In the genomic region with DNA sequence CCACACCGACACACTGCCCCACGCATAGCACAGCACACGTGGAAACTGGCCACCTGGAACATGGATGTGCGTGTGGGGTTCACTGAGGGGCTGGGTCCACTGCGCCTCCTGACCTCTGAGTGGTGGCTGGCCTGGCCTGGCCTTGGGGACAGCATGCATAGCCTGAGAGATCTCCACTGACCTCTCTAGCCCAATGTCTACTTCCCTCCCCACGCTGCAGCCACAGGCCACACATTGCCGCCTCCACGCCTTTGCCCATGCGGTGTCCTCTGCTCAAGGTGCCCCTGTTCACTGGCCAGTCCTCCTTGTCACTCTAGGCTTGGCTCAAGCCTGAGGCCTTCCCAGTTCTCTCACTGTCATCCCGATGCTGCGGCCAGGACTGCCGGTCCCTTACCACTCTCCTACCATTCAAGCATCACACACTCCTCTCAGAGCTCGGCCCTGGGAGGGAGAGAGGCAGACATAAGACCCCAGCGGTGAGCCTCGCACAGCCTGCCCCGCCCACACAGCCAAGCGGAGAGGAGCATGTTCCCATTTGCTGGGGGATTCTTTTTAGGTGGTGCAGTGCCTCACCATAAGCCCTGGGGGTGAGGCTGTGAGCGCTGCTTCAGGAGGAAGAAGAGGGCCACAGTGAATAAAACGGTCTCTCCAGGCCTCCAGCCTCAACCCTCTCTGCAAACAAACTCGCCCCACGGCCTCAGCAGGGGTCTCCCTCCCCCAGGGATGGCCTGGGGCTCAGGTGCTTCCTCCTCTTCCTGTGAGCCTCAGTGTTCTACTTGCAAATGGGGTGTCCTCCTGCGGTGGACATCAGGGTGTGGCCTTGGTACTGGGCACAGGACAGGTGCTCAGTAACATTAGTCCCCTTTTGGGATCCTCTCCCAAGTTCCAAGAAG, we compare ENCODE assay signal across 26 cellular contexts.
DNase-seq lines count a peak whose midpoint lies in the region; ATAC-seq, FAIRE-seq and TF ChIP-seq lines count a peak whose summit lies in the region.
"Had no signal": no experiment of that assay in that cellular context is flagged by ENCODE, and none has a peak within 500 bp of the region (broad histone marks: within the 10 kb centered on the region; RNA-seq: fewer than 3 reads in every experiment).

No MANE protein-coding gene starts in this region.

- H3K79me1 ChIP-seq in IMR-90 (ENCODE audit: low read depth in 1 of 2, low read length in 2 of 2) (peaks cover 0 to 25% of the 10 kb centered on the region in 2 experiments; a peak in 2 of 4 replicates), H1 (ENCODE audit: low read depth, low read length) (no peaks in the 10 kb centered on the region)

- peaks cover 32% of the 10 kb centered on the region for H3K9me1 ChIP-seq in IMR-90 (ENCODE audit: insufficient read depth, low read length)

- WGBS in IMR-90 (ENCODE audit: extremely low coverage in 2 of 2, insufficient read length in 1 of 2), 2 experiments = 92% methylated on average over 6 of the region's 22 CpGs; no CpG with 5 or more reads in 1 of the 2 experiments
- 85% methylated on average over 21 of the region's 22 CpGs; no CpG with 5 or more reads in 1 of the 2 experiments for WGBS in H1 (ENCODE audit: extremely low coverage in 1 of 2, insufficient coverage in 1 of 2, insufficient read length in 1 of 2, insufficient replicate concordance in 2 of 2, low coverage in 1 of 2, low lambda C conversion rate in 2 of 2, missing lambda C conversion rate in 1 of 2), 2 experiments

- peak overlapping the region; percentile 42 for H2AK9ac ChIP-seq in IMR-90 (replicated peaks; ENCODE audit: low read depth, low read length, poor library complexity)

- intact Hi-C loops in IMR-90 (cut with micrococcal nuclease) = no loop called here

- peaks cover 44% of the 10 kb centered on the region for H3K4me1 ChIP-seq in IMR-90 (ENCODE audit: control insufficient read depth, insufficient read depth, low read length)
- no peaks in the 10 kb centered on the region; a peak in 2 of 7 replicates for H3K4me1 ChIP-seq in H1 (replicated peaks in 1 of 4; ENCODE audit: control insufficient read depth in 3 of 4, insufficient read depth in 4 of 4, low read length in 3 of 4)
- peaks cover 27% of the 10 kb centered on the region for H3K4me1 ChIP-seq in osteoblast (ENCODE audit: insufficient read depth, low read length)
- H3K4me1 ChIP-seq: BE2C, Peyer's patch had no signal

- dilution Hi-C loops in IMR-90 (cut with HindIII; ENCODE audit: low sequenced_read_pairs, unreplicated experiment) = no loop called here

- H2AFZ ChIP-seq in IMR-90 (replicated peaks; ENCODE audit: low read length, poor library complexity) (no peak overlapping the region), H1 (ENCODE audit: low read length) (no peak overlapping the region), osteoblast (ENCODE audit: low read length) (no peak overlapping the region)

- in situ Hi-C loops in IMR-90 (cut with MboI; ENCODE audit: low sequenced_read_pairs) = no loop called here

- peak; percentile 50 for DNase-seq in NCI-H146 (lab: John Stamatoyannopoulos, UW)
- DNase-seq in NCI-H146 treated with DMSO at 0.1 percent for 48 hours (lab: John Stamatoyannopoulos, UW; ENCODE audit: unreplicated experiment) = no peak
- DNase-seq in IMR-90 = no peak
- no peak for DNase-seq in H1 (ENCODE audit: low read depth in 1 of 2, low spot score in 2 of 2)
- DNase-seq in osteoblast (ENCODE audit: insufficient read length, low spot score, missing footprints) = peak; percentile 53
- DNase-seq in NCI-H510A (lab: John Stamatoyannopoulos, UW) = no peak
- no peak for DNase-seq in frontal cortex (ENCODE audit: low spot score in 2 of 2)
- no peak for DNase-seq in activated CD4-positive, alpha-beta T cell treated with anti-CD3 and anti-CD28 coated beads, Interleukin-2, amount 50 U/mL, for 48 hours
- DNase-seq: ACHN; BE2C; CD8-positive, alpha-beta memory T cell; DMS 273 treated with DMSO at 0.1 percent for 48 hours; DMS79; EL; GF-D8; GOT3; Karpas-422; MV-4-11; NCI-H1105; NCI-H1436 treated with DMSO at 0.1 percent for 48 hours; NCI-H2029; NCI-H446; NCI-H526; Peyer's patch had no signal

- no peak for TF ChIP-seq CTCF in IMR-90 (conservative IDR thresholded peaks at IDR 0.05; ENCODE audit: low read depth, low read length)
- TF ChIP-seq CTCF in H1 (IDR thresholded peaks at IDR 0.05; ENCODE audit: control extremely low read depth in 1 of 3, insufficient read depth in 1 of 3, low read depth in 1 of 3, low read length in 3 of 3) = no peak
- no peak for TF ChIP-seq CTCF in osteoblast (IDR thresholded peaks at IDR 0.05; ENCODE audit: extremely low read depth, low read depth, low read length)

- no peak overlapping the region for H3K9ac ChIP-seq in IMR-90 (ENCODE audit: low read depth, low read length)
- H3K9ac ChIP-seq in H1 (replicated peaks in 1 of 4; ENCODE audit: extremely low read depth in 1 of 4, low read depth in 3 of 4, low read length in 3 of 4) = no peak overlapping the region

- H2BK5ac ChIP-seq in IMR-90 (ENCODE audit: low read depth, low read length, poor library complexity, severe bottlenecking) = peak overlapping the region; percentile 30
- H2BK5ac ChIP-seq in H1 (ENCODE audit: low read depth, low read length) = 0 out of 2 replicates have a peak overlapping the region, but pooled peaks have one; percentile 9

- H2BK12ac ChIP-seq in H1 (ENCODE audit: low read depth, low read length) = no peak overlapping the region

- TF ChIP-seq RAD21 in IMR-90 (IDR thresholded peaks at IDR 0.05; ENCODE audit: low read length) (no peak), H1 (IDR thresholded peaks at IDR 0.05 in 1 of 2, conservative IDR thresholded peaks at IDR 0.05 in 1 of 2; ENCODE audit: low read depth in 2 of 2, low read length in 2 of 2) (no peak)

- H3K4ac ChIP-seq in IMR-90 (ENCODE audit: low read depth, low read length) = peak overlapping the region; percentile 99; the same call in 1 of the 2 replicates
- H3K4ac ChIP-seq in H1 (replicated peaks; ENCODE audit: insufficient read length, low read depth, low read length) = no peak overlapping the region

- BruUV-seq in IMR-90 (replicated peaks; lab: Mats Ljungman, UMichigan) = no TSS peak

- H3K14ac ChIP-seq in IMR-90 (replicated peaks; ENCODE audit: low read depth, low read length) (no peak overlapping the region), H1 (ENCODE audit: insufficient read length) (no peak overlapping the region)

- no peak for TF ChIP-seq EP300 in H1 (IDR thresholded peaks at IDR 0.05; ENCODE audit: borderline replicate concordance in 1 of 2, low read depth in 2 of 2, low read length in 2 of 2)

- H3K36me3 ChIP-seq in IMR-90 (ENCODE audit: control insufficient read depth, insufficient read depth, low read length) = no peaks in the 10 kb centered on the region
- H3K36me3 ChIP-seq in H1 (ENCODE audit: control insufficient read depth in 2 of 4, insufficient read depth in 4 of 4, low read length in 3 of 4) = no peaks in the 10 kb centered on the region
- no peaks in the 10 kb centered on the region for H3K36me3 ChIP-seq in osteoblast (ENCODE audit: insufficient read depth, low read length)
- H3K36me3 ChIP-seq: BE2C, Peyer's patch had no signal

- H2BK20ac ChIP-seq in IMR-90 (ENCODE audit: low read depth, low read length) (peak overlapping the region; percentile 20; the same call in 1 of the 2 replicates), H1 (ENCODE audit: low read length) (no peak overlapping the region)

- no peak overlapping the region for H4K5ac ChIP-seq in IMR-90 (ENCODE audit: low read depth, low read length)
- no peak overlapping the region for H4K5ac ChIP-seq in H1 (ENCODE audit: insufficient read length, low read depth, low read length)

- TF ChIP-seq POLR2A in IMR-90 (IDR thresholded peaks at IDR 0.05; ENCODE audit: low read depth, low read length) = no peak
- TF ChIP-seq POLR2A in H1 (IDR thresholded peaks at IDR 0.05; ENCODE audit: control extremely low read depth in 1 of 2, low read depth in 2 of 2, low read length in 2 of 2) = no peak

- H2AK5ac ChIP-seq in IMR-90 (ENCODE audit: low read depth, low read length) (peak overlapping the region; percentile 99), H1 (ENCODE audit: low read depth, low read length) (no peak overlapping the region; the same call in 1 of the 2 replicates)

- POLR2A ChIA-PET in IMR-90 (lab: Charles Lee; ENCODE audit: unreplicated experiment) = no interaction called here
- POLR2A ChIA-PET in H1 (lab: Charles Lee; ENCODE audit: partially characterized antibody) = no interaction called here

- FAIRE-seq in H1 (lab: Jason Lieb, UNC) = no peak
- FAIRE-seq in frontal cortex (lab: Jason Lieb, UNC) = no peak

- H4K8ac ChIP-seq in IMR-90 (ENCODE audit: low read depth in 2 of 2, low read length in 2 of 2) = no peak overlapping the region
- H4K8ac ChIP-seq in H1 (ENCODE audit: extremely low read depth, insufficient read depth, low read length) = peak overlapping the region; percentile 80

- no peak overlapping the region for H3K4me3 ChIP-seq in IMR-90 (ENCODE audit: insufficient read depth, low read depth, low read length)
- no peak overlapping the region for H3K4me3 ChIP-seq in H1 (ENCODE audit: extremely low read depth in 1 of 4, insufficient read depth in 2 of 4, low read depth in 3 of 4, low read length in 4 of 4)
- no peak overlapping the region for H3K4me3 ChIP-seq in osteoblast (ENCODE audit: insufficient read depth, low read length)
- H3K4me3 ChIP-seq: Peyer's patch had no signal

- H3K9me3 ChIP-seq in IMR-90 (ENCODE audit: control insufficient read depth, insufficient read depth, low read length) (no peaks in the 10 kb centered on the region), H1 (ENCODE audit: insufficient read depth in 2 of 2, low read depth in 1 of 2, low read length in 1 of 2) (no peaks in the 10 kb centered on the region), osteoblast (ENCODE audit: low read depth, low read length) (no peaks in the 10 kb centered on the region)
- H3K9me3 ChIP-seq: BE2C, Peyer's patch had no signal

- peak overlapping the region; percentile 40; the same call in 1 of the 2 replicates for H4K91ac ChIP-seq in IMR-90 (ENCODE audit: insufficient read depth, low read depth, low read length)
- H4K91ac ChIP-seq in H1 (replicated peaks; ENCODE audit: insufficient read length, low read length) = no peak overlapping the region

- H2BK15ac ChIP-seq in IMR-90 (ENCODE audit: low read depth, low read length) (peak overlapping the region; percentile 88; the same call in 2 of the 3 replicates), H1 (ENCODE audit: low read length) (0 out of 2 replicates have a peak overlapping the region, but pooled peaks have one; percentile 61)

- H3K4me2 ChIP-seq in IMR-90 (ENCODE audit: low read depth, low read length) (no peak overlapping the region), H1 (ENCODE audit: insufficient read depth in 1 of 2, low read depth in 2 of 2, low read length in 2 of 2) (no peak overlapping the region), osteoblast (ENCODE audit: insufficient read depth, low read length) (no peak overlapping the region)

- ATAC-seq in IMR-90 (ENCODE audit: low read depth) = no peak
- ATAC-seq: SK-N-SH treated with all-trans-retinoic acid at 6 μM for 48 hours had no signal

- no peaks in the 10 kb centered on the region for H3K79me2 ChIP-seq in H1 (ENCODE audit: control insufficient read depth in 1 of 2, insufficient read depth in 2 of 2, low read length in 2 of 2)
- no peaks in the 10 kb centered on the region for H3K79me2 ChIP-seq in osteoblast (ENCODE audit: insufficient read depth, low read length)

- H3K27me3 ChIP-seq in IMR-90 (ENCODE audit: control insufficient read depth, insufficient read depth, low read length) (no peaks in the 10 kb centered on the region), H1 (replicated peaks in 1 of 4; ENCODE audit: control insufficient read depth in 3 of 4, extremely low read depth in 1 of 4, insufficient read depth in 3 of 4, low read length in 3 of 4) (no peaks in the 10 kb centered on the region), osteoblast (ENCODE audit: insufficient read depth, low read length) (no peaks in the 10 kb centered on the region)
- H3K27me3 ChIP-seq: BE2C, Peyer's patch had no signal

- H2BK120ac ChIP-seq in IMR-90 (ENCODE audit: low read depth, low read length) = peak overlapping the region; percentile 99
- no peak overlapping the region for H2BK120ac ChIP-seq in H1 (replicated peaks; ENCODE audit: low read depth, low read length)

- no peak overlapping the region for H3K27ac ChIP-seq in IMR-90 (ENCODE audit: insufficient read depth, low read length)
- no peak overlapping the region for H3K27ac ChIP-seq in H1 (ENCODE audit: low read depth, low read length)
- no peak overlapping the region for H3K27ac ChIP-seq in osteoblast (ENCODE audit: low read depth, low read length)
- H3K27ac ChIP-seq: 22Rv1, Peyer's patch had no signal

- H4K20me1 ChIP-seq in IMR-90 (ENCODE audit: insufficient read depth, low read length) = peaks cover 6% of the 10 kb centered on the region; the same call in 1 of the 2 replicates
- peaks cover 0 to 3% of the 10 kb centered on the region in 2 experiments for H4K20me1 ChIP-seq in H1 (replicated peaks in 1 of 2; ENCODE audit: control insufficient read depth in 1 of 2, insufficient read depth in 2 of 2, low read length in 2 of 2)
- H4K20me1 ChIP-seq in osteoblast (ENCODE audit: insufficient read depth, low read length) = peaks cover 16% of the 10 kb centered on the region

- H3K18ac ChIP-seq in IMR-90 (ENCODE audit: low read depth, low read length) (no peak overlapping the region; the same call in 1 of the 2 replicates), H1 (ENCODE audit: extremely low read depth, low read length) (no peak overlapping the region)

- CTCF ChIA-PET in IMR-90 (lab: Yijun Ruan, JAX) (no interaction called here), H1 (lab: Charles Lee; ENCODE audit: partially characterized antibody) (interaction anchor here (0.9 to 1.3 kb wide), 2 partner anchors 8 to 53 kb away, joined by 3 to 4 read pairs; no protein-coding TSS in a partner anchor)

- H3K56ac ChIP-seq in IMR-90 (ENCODE audit: extremely low read depth, insufficient read depth, low read length) (no peak overlapping the region), H1 (replicated peaks; ENCODE audit: insufficient read length, low read depth, low read length) (no peak overlapping the region)

- H3K23ac ChIP-seq in IMR-90 (ENCODE audit: low read depth, low read length) (no peak overlapping the region), H1 (ENCODE audit: insufficient read length) (no peak overlapping the region)

- peaks cover 4% of the 10 kb centered on the region; the same call in 1 of the 2 replicates for H3K23me2 ChIP-seq in H1 (ENCODE audit: low read depth, low read length)

Comparison
In these comparisons a context has a peak if more than half of its experiments do, and no peak if none do; other contexts are left out.
1. DNase-seq: peak in NCI-H146 (single experiment) and osteoblast (single experiment); none in NCI-H146 treated with DMSO at 0.1 percent for 48 hours (single experiment), IMR-90 (single experiment), H1 (0 of 2), NCI-H510A (single experiment), frontal cortex (0 of 2) and activated CD4-positive, alpha-beta T cell treated with anti-CD3 and anti-CD28 coated beads, Interleukin-2, amount 50 U/mL, for 48 hours (0 of 2).